Comparison of ENCODE assay signal across 15 cellular contexts in the genomic region with DNA sequence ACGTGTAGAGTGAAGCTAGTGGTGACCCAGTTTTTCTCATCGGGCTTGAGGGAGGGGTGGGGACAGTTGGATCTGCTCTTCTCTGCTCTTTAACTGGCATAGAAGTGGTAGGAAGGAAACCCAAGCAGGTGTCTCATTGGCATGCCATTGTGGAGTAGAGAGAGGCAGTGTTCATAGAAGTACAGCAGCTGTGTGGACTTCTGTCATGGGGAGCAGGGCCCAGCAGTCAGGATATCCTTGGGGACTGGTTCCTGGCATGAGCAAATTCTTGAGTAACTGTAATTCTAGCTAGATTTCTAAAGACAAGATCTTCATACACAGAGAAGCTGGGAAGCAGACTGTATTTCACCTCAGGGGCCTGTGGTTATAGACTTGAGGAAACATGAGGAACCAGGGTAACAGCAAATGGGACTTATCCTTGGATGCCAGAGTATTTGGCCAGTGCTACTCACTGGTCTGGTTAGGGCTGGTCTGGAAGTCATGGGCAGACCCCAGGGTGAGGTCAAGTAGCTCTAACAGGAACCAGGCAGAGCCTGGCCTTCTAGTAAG.
"Had no signal": no experiment of that assay in that cellular context is flagged by ENCODE, and none has a peak within 500 bp of the region (broad histone marks: within the 10 kb centered on the region; RNA-seq: fewer than 3 reads in every experiment).

No MANE protein-coding gene starts in this region.

- H2AFZ ChIP-seq: hepatocyte had no signal

- H3K9me3 ChIP-seq: esophagus squamous epithelium had no signal

- H3K4me3 ChIP-seq: esophagus squamous epithelium, hepatocyte had no signal

- H3K4me2 ChIP-seq: hepatocyte had no signal

- H3K27me3 ChIP-seq: esophagus squamous epithelium, hepatocyte had no signal

- ATAC-seq: activated CD4-positive, alpha-beta T cell treated with anti-CD3 and anti-CD28 coated beads for 36 hours; activated CD8-positive, alpha-beta T cell treated with anti-CD3 and anti-CD28 coated beads for 36 hours; activated T-cell treated with anti-CD3 and anti-CD28 coated beads, Interleukin-2, amount 50 U/mL, for 72 hours; stimulated activated memory B cell treated with anti-CD40 and anti-IgM and Interleukin-4, amounts not matched to agents 10 μg/mL and 1 μg/mL and 100 μg/mL, for 72 hours had no signal

- H3K27ac ChIP-seq: esophagus squamous epithelium, hepatocyte had no signal

- H3K4me1 ChIP-seq: esophagus squamous epithelium had no signal

- DNase-seq: activated CD4-positive, alpha-beta T cell treated with anti-CD3 and anti-CD28 coated beads for 36 hours; activated CD8-positive, alpha-beta memory T cell treated with anti-CD3 and anti-CD28 coated beads, Interleukin-2, amount 50 U/mL, for 4 hours; activated CD8-positive, alpha-beta T cell treated with anti-CD3 and anti-CD28 coated beads for 36 hours; activated gamma-delta T cell treated with Interleukin-2 at 50 U/mL for 16 hours; activated naive CD8-positive, alpha-beta T cell treated with anti-CD3 and anti-CD28 coated beads for 36 hours; activated T-cell treated with anti-CD3 and anti-CD28 coated beads, Interleukin-2, amount 50 U/mL, for 72 hours; anterior cingulate cortex; esophagus squamous epithelium; kidney; naive B cell; right cardiac atrium; substantia nigra; trophoblast cell had no signal
